ENCODE assay signal across 12 cellular contexts in genomic region chr17:2263183-2263954, GRCh38. TPM values are rescaled to one million over a fixed set of nuclear protein-coding genes. Genes with fewer than 3 reads are reported as not detected.
DNase-seq lines count a peak whose midpoint lies in the region; ATAC-seq and TF ChIP-seq lines count a peak whose summit lies in the region.
"Had no signal": no experiment of that assay in that cellular context is flagged by ENCODE, and none has a peak within 500 bp of the region (broad histone marks: within the 10 kb centered on the region; RNA-seq: fewer than 3 reads in every experiment).

No MANE protein-coding gene starts in this region.

- 68 to 69% methylated on average over 4 to 6 of the region's 6 CpGs for WGBS in transverse colon (ENCODE audit: low coverage in 1 of 2), 2 donors

- H3K36me3 Mint-ChIP-seq in activated T-cell treated with anti-CD3 and anti-CD28 coated beads, Interleukin-2, amount 50 U/mL, for 4 hours (ENCODE audit: insufficient read depth): peaks cover 16% of the 10 kb centered on the region
- H3K36me3 Mint-ChIP-seq in type B pancreatic cell: peaks cover 14% of the 10 kb centered on the region

- H3K36me3 ChIP-seq in brain microvascular endothelial cell (replicated peaks) (no peaks in the 10 kb centered on the region), mucosa of stomach (ENCODE audit: control insufficient read depth, insufficient read depth, low read length) (no peaks in the 10 kb centered on the region), transverse colon (no peaks in the 10 kb centered on the region)
- H3K36me3 ChIP-seq: suprapubic skin had no signal

- H3K9me3 ChIP-seq in mucosa of stomach (ENCODE audit: control insufficient read depth, low read length) (no peaks in the 10 kb centered on the region), transverse colon (no peaks in the 10 kb centered on the region)
- H3K9me3 ChIP-seq: suprapubic skin had no signal

- in situ Hi-C loops in brain microvascular endothelial cell (cut with HindIII; ENCODE audit: low pct_ligation_motif_present, low sequenced_read_pairs): no loop called here
- in situ Hi-C loops in transverse colon (cut with MboI; ENCODE audit: low pct_ligation_motif_present in 1 of 4, low pct_unique_long_range_greater_than_20kb in 1 of 4, low sequenced_read_pairs in 3 of 4): no loop called here

- TF ChIP-seq POLR2A in transverse colon (IDR thresholded peaks at IDR 0.05): no peak

- TF ChIP-seq CTCF in brain microvascular endothelial cell (IDR thresholded peaks at IDR 0.05; ENCODE audit: low read depth, low read length, missing control alignments): no peak
- no peak for TF ChIP-seq CTCF in transverse colon (IDR thresholded peaks at IDR 0.05)
- no peak for TF ChIP-seq CTCF in type B pancreatic cell (conservative IDR thresholded peaks at IDR 0.05)

- no peaks in the 10 kb centered on the region for H3K27me3 ChIP-seq in brain microvascular endothelial cell (replicated peaks)
- H3K27me3 ChIP-seq in mucosa of stomach (ENCODE audit: control insufficient read depth, insufficient read depth, low read length): no peaks in the 10 kb centered on the region
- H3K27me3 ChIP-seq in transverse colon: no peaks in the 10 kb centered on the region
- H3K27me3 ChIP-seq: hepatocyte, suprapubic skin had no signal

- peak; percentile 21 to 29 for ATAC-seq in activated T-cell treated with anti-CD3 and anti-CD28 coated beads, Interleukin-2, amount 50 U/mL, for 4 hours
- ATAC-seq in HG03280 (IDR thresholded peaks at IDR 0.05; ENCODE audit: unreplicated experiment): no peak

- no peak for DNase-seq in activated T-cell treated with anti-CD3 and anti-CD28 coated beads, Interleukin-2, amount 50 U/mL, for 4 hours
- DNase-seq in activated T-cell treated with anti-CD3 and anti-CD28 coated beads for 4 hours: no peak
- no peak for DNase-seq in brain microvascular endothelial cell
- DNase-seq in transverse colon: no peak
- DNase-seq in type B pancreatic cell (ENCODE audit: extremely low spot score, unreplicated experiment): no peak
- no peak for DNase-seq in NK-92 treated with Interleukin-12 subunit alpha and Interleukin-12 subunit beta, amount 100 ng/mL, for 24 hours (lab: John Stamatoyannopoulos, UW)
- DNase-seq: Right ventricle myocardium superior; stimulated activated CD4-positive, alpha-beta T cell treated with anti-CD3 and anti-CD28 coated beads, Interleukin-1b, Interleukin-23, amount 100 ng/mL, for 48 hours had no signal

- TF ChIP-seq EP300 in transverse colon (IDR thresholded peaks at IDR 0.05; ENCODE audit: low read depth): no peak

- H3K4me3 ChIP-seq in brain microvascular endothelial cell (ENCODE audit: low read depth, low read length) (no peak overlapping the region), mucosa of stomach (ENCODE audit: low read length) (no peak overlapping the region), transverse colon (no peak overlapping the region)
- H3K4me3 ChIP-seq: hepatocyte, suprapubic skin had no signal

- H3K9ac ChIP-seq in mucosa of stomach (ENCODE audit: low read length): peak overlapping the region; percentile 13

- H3K27me3 Mint-ChIP-seq in activated T-cell treated with anti-CD3 and anti-CD28 coated beads, Interleukin-2, amount 50 U/mL, for 4 hours (ENCODE audit: low read depth): no peaks in the 10 kb centered on the region
- no peaks in the 10 kb centered on the region for H3K27me3 Mint-ChIP-seq in type B pancreatic cell

- intact Hi-C loops in transverse colon (cut with DNase I; ENCODE audit: low total_unique reads): no loop called here

- peaks cover 10% of the 10 kb centered on the region for H3K4me1 ChIP-seq in mucosa of stomach (ENCODE audit: control insufficient read depth, insufficient read depth, low read length)
- H3K4me1 ChIP-seq in transverse colon: peaks cover 4 to 40% (median 22%) of the 10 kb centered on the region in 4 donors

- no peak overlapping the region for H3K27ac Mint-ChIP-seq in type B pancreatic cell

- H3K9me3 Mint-ChIP-seq in activated T-cell treated with anti-CD3 and anti-CD28 coated beads, Interleukin-2, amount 50 U/mL, for 4 hours: no peaks in the 10 kb centered on the region
- H3K9me3 Mint-ChIP-seq in type B pancreatic cell: no peaks in the 10 kb centered on the region

- H3K27ac ChIP-seq in brain microvascular endothelial cell (peak overlapping the region; percentile 58), transverse colon (peak overlapping the region; percentile 68 to 82 (median 76))
- H3K27ac ChIP-seq: hepatocyte, suprapubic skin had no signal

- peak overlapping the region; percentile 71 for H3K4me3 Mint-ChIP-seq in activated T-cell treated with anti-CD3 and anti-CD28 coated beads, Interleukin-2, amount 50 U/mL, for 4 hours
- no peak overlapping the region for H3K4me3 Mint-ChIP-seq in type B pancreatic cell

- H3K4me1 Mint-ChIP-seq in activated T-cell treated with anti-CD3 and anti-CD28 coated beads, Interleukin-2, amount 50 U/mL, for 4 hours (ENCODE audit: low read depth): peaks cover 92% of the 10 kb centered on the region
- H3K4me1 Mint-ChIP-seq in type B pancreatic cell (ENCODE audit: unreplicated experiment): peaks cover 9% of the 10 kb centered on the region

RNA-seq across cellular contexts. Expression of gene SMG6, which starts 40.2 kb away (rescaled TPM):
- total RNA-seq in activated T-cell treated with anti-CD3 and anti-CD28 coated beads, Interleukin-2, amount 50 U/mL, for 4 hours: 10 to 100 TPM; 27.9 to 36.1 (median 30.7) TPM
- total RNA-seq in transverse colon: 100 to 1,000 TPM in 1 of 4 donors, 10 to 100 TPM in 3; 28.6 to 112 (median 39.1) TPM
- 30.3 and 39.0 TPM in 2 replicates for total RNA-seq in type B pancreatic cell (ENCODE audit: low replicate concordance)

RNA-seq across cellular contexts. Expression of gene SRR, which starts 40.4 kb away (rescaled TPM):
- 1 to 10 TPM; 2.5 to 6.5 (median 6.1) TPM for total RNA-seq in activated T-cell treated with anti-CD3 and anti-CD28 coated beads, Interleukin-2, amount 50 U/mL, for 4 hours
- total RNA-seq in transverse colon: 10 to 100 TPM in 2 of 4 donors, under 1 TPM in 1, not detected in 1; 0.40 to 23.1 (median 12.1) TPM
- 10.8 and 14.4 TPM in 2 replicates for total RNA-seq in type B pancreatic cell (ENCODE audit: low replicate concordance)
